1 cellular context compared by ENCODE assay signal in genomic region chr18:596288-596881, GRCh38.
TF ChIP-seq lines count a peak whose summit lies in the region.

No MANE protein-coding gene starts in this region.

TF ChIP-seq in HEK293, 187 proteins besides CTCF, POLR2A, EP300 and RAD21 (continued from another document):
- TF ChIP-seq PRDM2 (tag by site-specific recombination; IDR thresholded peaks at IDR 0.05; ENCODE audit: borderline replicate concordance) = no peak
- no peak for TF ChIP-seq ZNF621 (tag by site-specific recombination; IDR thresholded peaks at IDR 0.05)
- TF ChIP-seq ZFP69B (tag by site-specific recombination; IDR thresholded peaks at IDR 0.05) = no peak
- TF ChIP-seq HOXA7 (CRISPR knock-in tag; IDR thresholded peaks at IDR 0.05; ENCODE audit: borderline replicate concordance) = no peak
- TF ChIP-seq ZNF449 (tag by site-specific recombination; IDR thresholded peaks at IDR 0.05) = no peak
- no peak for TF ChIP-seq ZNF571 (tag by site-specific recombination; IDR thresholded peaks at IDR 0.05)
- TF ChIP-seq ZBTB21 (tag by site-specific recombination; IDR thresholded peaks at IDR 0.05) = no peak
- TF ChIP-seq PATZ1 (tag by site-specific recombination; IDR thresholded peaks at IDR 0.05) = no peak
- TF ChIP-seq ZNF704 (tag by site-specific recombination; IDR thresholded peaks at IDR 0.05) = no peak
- TF ChIP-seq PRDM10 (tag by site-specific recombination; IDR thresholded peaks at IDR 0.05) = 0 out of 2 replicates have a peak, but pooled peaks have one; percentile 8
- TF ChIP-seq ZNF23 (tag by site-specific recombination; IDR thresholded peaks at IDR 0.05; ENCODE audit: borderline replicate concordance) = no peak
- no peak for TF ChIP-seq KLF16 (tag by site-specific recombination; IDR thresholded peaks at IDR 0.05)
- TF ChIP-seq GLI2 (tag by site-specific recombination; IDR thresholded peaks at IDR 0.05; ENCODE audit: borderline replicate concordance, low read depth) = no peak
